Comparison of ENCODE assay signal across 1 cellular context in genomic region chr12:45401008-45401407, GRCh38.
TF ChIP-seq lines count a peak whose summit lies in the region.

No MANE protein-coding gene starts in this region.

TF ChIP-seq in GM23338, 12 proteins besides CTCF, POLR2A, EP300 and RAD21 (continued from another document):
- no peak for TF ChIP-seq REST (IDR thresholded peaks at IDR 0.05; ENCODE audit: unreplicated experiment)
- TF ChIP-seq POLR2AphosphoS5 (IDR thresholded peaks at IDR 0.05; ENCODE audit: low read depth), result no peak
- no peak for TF ChIP-seq EZH2phosphoT487 (IDR thresholded peaks at IDR 0.05; ENCODE audit: unreplicated experiment)
- no peak for TF ChIP-seq EZH2 (IDR thresholded peaks at IDR 0.05; ENCODE audit: low read depth, unreplicated experiment)
- TF ChIP-seq STAT1 (IDR thresholded peaks at IDR 0.05; ENCODE audit: unreplicated experiment), result no peak
- no peak for TF ChIP-seq NANOG (IDR thresholded peaks at IDR 0.05; ENCODE audit: borderline replicate concordance)
TF ChIP-seq in GM23338: peak in this region for 0.
